8 cellular contexts compared by ENCODE assay signal in the genomic region with DNA sequence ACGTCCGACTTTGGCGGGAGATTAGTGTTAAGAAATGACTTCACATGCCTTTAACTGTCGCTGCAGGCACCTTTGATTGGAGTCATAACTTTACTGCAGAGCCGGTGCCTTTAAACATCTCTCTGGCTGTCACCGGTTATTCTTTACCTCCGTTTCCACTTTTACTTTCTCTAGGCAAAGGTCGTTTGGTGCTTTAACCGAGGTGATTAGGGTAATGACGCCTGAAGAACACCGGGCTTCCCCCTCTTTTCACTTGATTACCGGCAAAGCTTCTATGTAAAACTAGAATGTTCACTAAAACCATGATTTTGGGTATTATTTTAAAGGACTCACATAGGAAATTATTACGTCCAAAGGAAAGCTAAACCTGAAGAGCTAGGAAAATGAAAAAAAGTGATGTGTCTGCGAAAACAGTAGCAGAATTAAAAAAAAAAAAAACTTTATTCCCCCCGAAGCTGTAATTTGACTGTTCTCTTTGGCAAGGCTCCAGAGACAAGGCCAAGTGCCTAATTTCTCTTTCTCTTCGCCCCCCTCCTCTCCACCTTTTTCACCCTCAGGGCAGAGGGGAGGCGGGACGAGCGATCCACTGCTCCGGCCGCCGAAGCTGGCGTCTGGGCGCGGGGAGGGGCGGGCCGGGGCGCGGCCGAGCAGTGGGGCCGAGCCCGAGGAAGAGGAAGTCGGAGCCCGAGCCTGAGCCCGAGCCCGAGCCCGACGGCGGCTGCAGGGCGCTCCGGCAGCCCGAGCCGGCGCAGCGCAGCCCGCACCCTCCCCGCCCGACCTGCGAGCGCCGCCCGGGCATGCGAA. TPM values are rescaled to one million over a fixed set of nuclear protein-coding genes. Genes with fewer than 3 reads are reported as not detected.
DNase-seq lines count a peak whose midpoint lies in the region; ATAC-seq lines count a peak whose summit lies in the region.

Gene PLEKHG1 (plus strand): TSS at position 687 of the 804 bp plus-strand sequence. CDS start 133,797 bp downstream, outside the sequence.

- H3K9ac ChIP-seq in mucosa of rectum (ENCODE audit: low read depth in 1 of 2, low read length in 2 of 2) = peak within 1 kb of the TSS; percentile 75 to 84

- H3K27me3 ChIP-seq in mucosa of rectum (ENCODE audit: control insufficient read depth in 2 of 2, insufficient read depth in 2 of 2, low read length in 2 of 2) = no peaks in the 10 kb centered on the region

- peak; percentile 38 for DNase-seq in SIG-M5 treated with dmso at 0.1 percent for 504 hours (lab: John Stamatoyannopoulos, UW; ENCODE audit: unreplicated experiment)
- DNase-seq in SIG-M5 (lab: John Stamatoyannopoulos, UW) = no peak
- peak; percentile 57 for DNase-seq in NCI-H69 (lab: John Stamatoyannopoulos, UW)
- peak; percentile 55 for DNase-seq in activated T-cell treated with anti-CD3 and anti-CD28 coated beads for 48 hours (ENCODE audit: low read depth)
- peak; percentile 73 for DNase-seq in stimulated activated naive CD8-positive, alpha-beta T cell treated with anti-CD3 and anti-CD28 coated beads, Interleukin-15, Interleukin-2, amounts not matched to agents 100 U/mL and 50 U/mL, for 24 hours

- no peaks in the 10 kb centered on the region for H3K9me3 ChIP-seq in mucosa of rectum (ENCODE audit: control insufficient read depth in 2 of 2, low read length in 2 of 2)

- H3K27ac ChIP-seq in mucosa of rectum (ENCODE audit: low read depth in 2 of 2, low read length in 2 of 2) = peak within 1 kb of the TSS; percentile 88 to 89

- H3K36me3 ChIP-seq in mucosa of rectum (ENCODE audit: control insufficient read depth in 2 of 2, insufficient read depth in 2 of 2, low read length in 2 of 2) = no peaks in the 10 kb centered on the region

- ATAC-seq in HG02970 (IDR thresholded peaks at IDR 0.05; ENCODE audit: low FRiP score, unreplicated experiment) = peak; percentile 72
- peak; percentile 96 for ATAC-seq in esophagus mucosa
- peak; percentile 72 for ATAC-seq in stimulated activated naive CD8-positive, alpha-beta T cell treated with anti-CD3 and anti-CD28 coated beads, Interleukin-15, Interleukin-2, amounts not matched to agents 100 U/mL and 50 U/mL, for 24 hours

- H3K4me3 ChIP-seq in mucosa of rectum (ENCODE audit: low read length in 2 of 2) = peak within 1 kb of the TSS; percentile 79

- peaks cover 15 to 24% of the 10 kb centered on the region in 2 donors for H3K4me1 ChIP-seq in mucosa of rectum (ENCODE audit: control insufficient read depth in 2 of 2, insufficient read depth in 2 of 2, low read length in 2 of 2)

RNA-seq across cellular contexts. Expression of gene PLEKHG1, which starts in this region (rescaled TPM):
- 34.2 TPM for total RNA-seq in esophagus mucosa
